Comparison of ENCODE assay signal across 13 cellular contexts in genomic region chr21:26835027-26835713, GRCh38. TPM values are rescaled to one million over a fixed set of nuclear protein-coding genes. Genes with fewer than 3 reads are reported as not detected.
DNase-seq lines count a peak whose midpoint lies in the region; ATAC-seq, FAIRE-seq and TF ChIP-seq lines count a peak whose summit lies in the region.
"Had no signal": no experiment of that assay in that cellular context is flagged by ENCODE, and none has a peak within 500 bp of the region (broad histone marks: within the 10 kb centered on the region; RNA-seq: fewer than 3 reads in every experiment).

No MANE protein-coding gene starts in this region.

- ATAC-seq in HG02642 (IDR thresholded peaks at IDR 0.05; ENCODE audit: poor library complexity, unreplicated experiment) (no peak), HG03135 (IDR thresholded peaks at IDR 0.05; ENCODE audit: unreplicated experiment) (no peak)
- ATAC-seq: activated CD8-positive, alpha-beta T cell treated with anti-CD3 and anti-CD28 coated beads, Interleukin-2, amount 10 ng/mL, durations not matched to agents 7 days and 5 days; HepG2 had no signal

- H3K27me3 Mint-ChIP-seq in astrocyte (ENCODE audit: low read depth, unreplicated experiment) = no peaks in the 10 kb centered on the region

- peak overlapping the region; percentile 13 for H3K4me2 ChIP-seq in astrocyte (ENCODE audit: low read length)

- peak; percentile 20 for FAIRE-seq in astrocyte (lab: Jason Lieb, UNC)
- FAIRE-seq: HepG2 had no signal

- no peak overlapping the region for H3K4me3 Mint-ChIP-seq in astrocyte (ENCODE audit: unreplicated experiment)
- H3K4me3 Mint-ChIP-seq: activated CD8-positive, alpha-beta T cell treated with anti-CD3 and anti-CD28 coated beads, Interleukin-2, amount 10 ng/mL, durations not matched to agents 7 days and 5 days; activated naive CD8-positive, alpha-beta T cell treated with anti-CD3 and anti-CD28 coated beads, Interleukin-2, amount 10 ng/mL, durations not matched to agents 7 days and 5 days had no signal

- no peaks in the 10 kb centered on the region for H3K27me3 ChIP-seq in astrocyte (ENCODE audit: insufficient read depth, low read length)
- H3K27me3 ChIP-seq in right atrium auricular region = no peaks in the 10 kb centered on the region

- no peaks in the 10 kb centered on the region for H3K9me3 ChIP-seq in astrocyte (ENCODE audit: insufficient read depth, low read depth, low read length)
- H3K9me3 ChIP-seq in right atrium auricular region = no peaks in the 10 kb centered on the region
- H3K9me3 ChIP-seq: lower lobe of right lung had no signal

- no peaks in the 10 kb centered on the region for H3K9me3 Mint-ChIP-seq in astrocyte (ENCODE audit: unreplicated experiment)
- H3K9me3 Mint-ChIP-seq: activated naive CD8-positive, alpha-beta T cell treated with anti-CD3 and anti-CD28 coated beads, Interleukin-2, amount 10 ng/mL, durations not matched to agents 7 days and 5 days had no signal

- H3K27ac ChIP-seq in astrocyte (ENCODE audit: low read depth, low read length) (no peak overlapping the region), right atrium auricular region (peak overlapping the region; percentile 20)
- H3K27ac ChIP-seq: C4-2B, lower lobe of right lung had no signal

- no peak overlapping the region for H3K9ac ChIP-seq in astrocyte (ENCODE audit: low read length)

- TF ChIP-seq CTCF in AG09309 (IDR thresholded peaks at IDR 0.05; ENCODE audit: control insufficient read depth, insufficient read depth, low read depth, low read length, missing control alignments) (no peak), astrocyte (IDR thresholded peaks at IDR 0.05; ENCODE audit: insufficient read depth, low read depth, low read length) (no peak), right atrium auricular region (IDR thresholded peaks at IDR 0.05) (no peak)

- peaks cover 30% of the 10 kb centered on the region for H3K4me1 Mint-ChIP-seq in astrocyte (ENCODE audit: low read depth, unreplicated experiment)

- H3K36me3 Mint-ChIP-seq in astrocyte (ENCODE audit: low read depth, unreplicated experiment) = peaks cover 15% of the 10 kb centered on the region
- H3K36me3 Mint-ChIP-seq: activated naive CD8-positive, alpha-beta T cell treated with anti-CD3 and anti-CD28 coated beads, Interleukin-2, amount 10 ng/mL, durations not matched to agents 7 days and 5 days had no signal

- peak overlapping the region; percentile 3 for H3K27ac Mint-ChIP-seq in astrocyte (ENCODE audit: unreplicated experiment)
- H3K27ac Mint-ChIP-seq: activated CD8-positive, alpha-beta T cell treated with anti-CD3 and anti-CD28 coated beads, Interleukin-2, amount 10 ng/mL, durations not matched to agents 7 days and 5 days; activated naive CD8-positive, alpha-beta T cell treated with anti-CD3 and anti-CD28 coated beads, Interleukin-2, amount 10 ng/mL, durations not matched to agents 7 days and 5 days had no signal

- peak; percentile 71 for DNase-seq in AG09309 (ENCODE audit: low read depth)
- peak; percentile 48 for DNase-seq in HT1080 (ENCODE audit: low read depth)
- peak; percentile 77 for DNase-seq in astrocyte (ENCODE audit: low read depth)
- DNase-seq in right atrium auricular region (ENCODE audit: low spot score) = no peak
- no peak for DNase-seq in NCI-H2081 (lab: John Stamatoyannopoulos, UW)
- DNase-seq in CD1c-positive myeloid dendritic cell (ENCODE audit: extremely low spot score) = no peak
- DNase-seq: activated CD8-positive, alpha-beta T cell treated with anti-CD3 and anti-CD28 coated beads, Interleukin-2, amount 10 ng/mL, durations not matched to agents 7 days and 5 days; activated naive CD8-positive, alpha-beta T cell treated with anti-CD3 and anti-CD28 coated beads, Interleukin-2, amount 10 ng/mL, durations not matched to agents 7 days and 5 days; lower lobe of right lung had no signal

- H3K4me3 ChIP-seq in AG09309 (ENCODE audit: control insufficient read depth, low read depth, low read length) (no peak overlapping the region), astrocyte (ENCODE audit: insufficient read depth, low read depth, low read length) (no peak overlapping the region), right atrium auricular region (no peak overlapping the region)
- H3K4me3 ChIP-seq: lower lobe of right lung had no signal

- no peaks in the 10 kb centered on the region for H3K79me2 ChIP-seq in astrocyte (ENCODE audit: insufficient read depth, low read length)

- peaks cover 36% of the 10 kb centered on the region for H3K36me3 ChIP-seq in astrocyte (ENCODE audit: insufficient read depth, low read length)
- H3K36me3 ChIP-seq in right atrium auricular region = peaks cover 44% of the 10 kb centered on the region

- H3K4me1 ChIP-seq in astrocyte (ENCODE audit: insufficient read depth, low read length) (peaks cover 10% of the 10 kb centered on the region), right atrium auricular region (peaks cover 0 to 19% of the 10 kb centered on the region in 2 donors)

- H4K20me1 ChIP-seq in astrocyte (ENCODE audit: insufficient read depth, low read length) = peaks cover 5% of the 10 kb centered on the region

- H2AFZ ChIP-seq in astrocyte (ENCODE audit: low read depth, low read length) = no peak overlapping the region

RNA-seq across cellular contexts. Expression of gene ADAMTS1, which starts 10.0 kb away (rescaled TPM):
- total RNA-seq in HT1080 (2014; rRNA removed; shearing (Covaris generic)) = 0.07 TPM in 1 of 2 replicates, not detected in the other
- not detected in 2 replicates for polyA plus RNA-seq in HT1080 (2015; cell fraction: cytosol; rRNA removed)
- polyA plus RNA-seq in HT1080 (2015; cell fraction: nucleus; rRNA removed) = 0.10 TPM in 1 of 2 replicates, not detected in the other
- 139 and 141 TPM in 2 replicates for total RNA-seq in astrocyte
- 10 to 100 TPM; 65.9 to 89.7 TPM for total RNA-seq in right atrium auricular region

Comparison
In these comparisons a context has a peak if more than half of its experiments do, and no peak if none do; other contexts are left out.
1. DNase-seq: peak in AG09309 (single experiment), HT1080 (single experiment) and astrocyte (single experiment); none in right atrium auricular region (single experiment), NCI-H2081 (0 of 2) and CD1c-positive myeloid dendritic cell (single experiment).
2. RNA of gene ADAMTS1, which starts 10.0 kb away (total RNA-seq): 139 to 141 TPM in astrocyte and 65.9 to 89.7 TPM in right atrium auricular region; 0.07 TPM in HT1080; every median in the first group is over 10 times any median in the second.